In the genomic region with DNA sequence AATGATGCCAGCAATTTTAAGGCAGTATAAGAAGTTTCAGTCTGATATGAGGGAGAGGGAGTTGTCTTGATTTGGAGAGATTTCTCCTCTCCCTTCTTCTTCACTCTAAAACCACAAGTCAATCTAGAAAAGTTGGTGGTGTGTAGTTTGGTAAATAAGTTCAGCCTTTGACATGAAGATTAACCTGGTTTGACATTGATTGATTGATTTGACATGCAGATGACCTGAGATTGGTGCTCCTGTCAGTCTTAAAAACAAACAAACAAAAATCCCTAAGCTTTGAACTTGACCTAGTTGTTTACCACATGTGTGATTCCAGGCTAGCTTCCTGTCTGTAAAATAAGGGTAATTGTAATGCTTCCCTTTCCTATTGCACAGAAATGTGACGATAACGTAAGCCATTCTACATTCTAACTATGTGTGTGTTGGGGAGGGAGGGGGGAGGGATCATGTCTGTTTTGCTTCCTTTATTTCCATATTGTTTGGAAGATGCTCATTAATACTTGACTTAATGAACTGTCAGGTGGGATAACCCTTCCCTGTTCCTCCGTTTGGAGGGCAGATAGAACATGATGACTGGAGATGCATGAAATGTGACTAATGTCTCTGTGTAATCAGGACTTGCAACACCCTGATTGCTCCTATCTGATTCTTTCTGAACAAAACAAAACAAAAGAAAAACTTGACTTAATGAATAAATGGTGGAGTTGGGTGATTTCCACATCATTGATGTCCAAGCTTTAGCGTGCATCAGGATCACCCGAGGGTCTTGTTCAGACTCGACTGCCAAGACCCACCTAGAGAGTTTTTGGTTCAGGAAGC, we compare ENCODE assay signal across 8 cellular contexts.
DNase-seq lines count a peak whose midpoint lies in the region; ATAC-seq, FAIRE-seq and TF ChIP-seq lines count a peak whose summit lies in the region.

No MANE protein-coding gene starts in this region.

- H3K4me3 ChIP-seq in CD4-positive, alpha-beta memory T cell (ENCODE audit: low read length in 2 of 2): peak overlapping the region in 1 of 2 donors; percentile 42
- H3K4me3 ChIP-seq in NB4 (ENCODE audit: low read depth, low read length): no peak overlapping the region
- H3K4me3 ChIP-seq in cardiac fibroblast (replicated peaks in 1 of 2; ENCODE audit: low read depth in 2 of 2, low read length in 2 of 2): peak overlapping the region in 1 of 2 donors; percentile 21
- no peak overlapping the region for H3K4me3 ChIP-seq in small intestine (ENCODE audit: low read depth in 1 of 2, low read length in 2 of 2)

- CTCF ChIA-PET in CD4-positive, alpha-beta memory T cell (lab: Charles Lee; ENCODE audit: partially characterized antibody): interaction anchor here (0.6 to 5.7 kb wide), 20 partner anchors 9 to 275 kb away, joined by 3 to 62 read pairs (median 4); no protein-coding TSS in a partner anchor

- no peaks in the 10 kb centered on the region for H3K27me3 Mint-ChIP-seq in CD4-positive, alpha-beta memory T cell
- H3K27me3 Mint-ChIP-seq in natural killer cell treated with Interleukin-12 subunit alpha and Interleukin-12 subunit beta and Interleukin-15 and Interleukin-18, amount 100 ng/mL, for 72 hours: peaks cover 6 to 16% of the 10 kb centered on the region in 2 donors

- TF ChIP-seq CTCF in NB4 (IDR thresholded peaks at IDR 0.05; ENCODE audit: low read depth, low read length) (no peak), cardiac fibroblast (IDR thresholded peaks at IDR 0.05; ENCODE audit: low read depth, low read length) (no peak)

- POLR2A ChIA-PET in CD4-positive, alpha-beta memory T cell (lab: Charles Lee; ENCODE audit: partially characterized antibody): interaction anchor here (0.9 to 1.7 kb wide), 5 partner anchors 10 to 231 kb away, joined by 3 to 6 read pairs (median 4); no protein-coding TSS in a partner anchor

- peaks cover 46% of the 10 kb centered on the region for H3K4me1 ChIP-seq in CD4-positive, alpha-beta memory T cell (ENCODE audit: insufficient read depth, low read length)
- no peaks in the 10 kb centered on the region for H3K4me1 ChIP-seq in small intestine (ENCODE audit: control insufficient read depth in 2 of 2, insufficient read depth in 1 of 2, low read depth in 1 of 2, low read length in 1 of 2)

- H3K36me3 ChIP-seq in CD4-positive, alpha-beta memory T cell (ENCODE audit: insufficient read depth, low read length): no peaks in the 10 kb centered on the region
- H3K36me3 ChIP-seq in small intestine (ENCODE audit: control insufficient read depth in 2 of 2, insufficient read depth in 2 of 2, low read length in 2 of 2): no peaks in the 10 kb centered on the region

- peak overlapping the region; percentile 69 to 84 (median 74) for H3K4me3 Mint-ChIP-seq in CD4-positive, alpha-beta memory T cell
- H3K4me3 Mint-ChIP-seq in natural killer cell treated with Interleukin-12 subunit alpha and Interleukin-12 subunit beta and Interleukin-15 and Interleukin-18, amount 100 ng/mL, for 72 hours: peak overlapping the region; percentile 59

- no peaks in the 10 kb centered on the region for H3K9me3 ChIP-seq in CD4-positive, alpha-beta memory T cell (ENCODE audit: control insufficient read depth in 1 of 2, low read length in 2 of 2)
- H3K9me3 ChIP-seq in small intestine (ENCODE audit: control insufficient read depth, low read depth): no peaks in the 10 kb centered on the region

- H3K4me1 Mint-ChIP-seq in CD4-positive, alpha-beta memory T cell: peaks cover 27 to 47% (median 37%) of the 10 kb centered on the region in 4 donors
- H3K4me1 Mint-ChIP-seq in natural killer cell treated with Interleukin-12 subunit alpha and Interleukin-12 subunit beta and Interleukin-15 and Interleukin-18, amount 100 ng/mL, for 72 hours (ENCODE audit: low read depth in 2 of 2): peaks cover 41% of the 10 kb centered on the region in 2 donors

- peak overlapping the region; percentile 75 to 89 (median 83) for H3K27ac Mint-ChIP-seq in CD4-positive, alpha-beta memory T cell
- H3K27ac Mint-ChIP-seq in natural killer cell treated with Interleukin-12 subunit alpha and Interleukin-12 subunit beta and Interleukin-15 and Interleukin-18, amount 100 ng/mL, for 72 hours: peak overlapping the region in 1 of 2 donors; percentile 74

- no peaks in the 10 kb centered on the region for H3K9me3 Mint-ChIP-seq in CD4-positive, alpha-beta memory T cell
- no peaks in the 10 kb centered on the region for H3K9me3 Mint-ChIP-seq in natural killer cell treated with Interleukin-12 subunit alpha and Interleukin-12 subunit beta and Interleukin-15 and Interleukin-18, amount 100 ng/mL, for 72 hours

- ATAC-seq in natural killer cell treated with Interleukin-12 subunit alpha and Interleukin-12 subunit beta and Interleukin-15 and Interleukin-18, amount 100 ng/mL, for 72 hours: no peak
- ATAC-seq in HG03565 (IDR thresholded peaks at IDR 0.05; ENCODE audit: unreplicated experiment): no peak

- 19 to 27% (median 26%) methylated on average over 6 of the region's 6 CpGs for WGBS in small intestine, 3 donors

- no peak for FAIRE-seq in small intestine (lab: Jason Lieb, UNC)

- no peaks in the 10 kb centered on the region for H3K36me3 Mint-ChIP-seq in CD4-positive, alpha-beta memory T cell
- no peaks in the 10 kb centered on the region for H3K36me3 Mint-ChIP-seq in natural killer cell treated with Interleukin-12 subunit alpha and Interleukin-12 subunit beta and Interleukin-15 and Interleukin-18, amount 100 ng/mL, for 72 hours

- peak overlapping the region; percentile 51 for H3K27ac ChIP-seq in CD4-positive, alpha-beta memory T cell (ENCODE audit: low read depth, low read length)
- no peak overlapping the region for H3K27ac ChIP-seq in small intestine (ENCODE audit: low read depth in 1 of 2, low read length in 1 of 2)

- intact Hi-C loops in CD4-positive, alpha-beta memory T cell (cut with micrococcal nuclease): loop anchor here (1.0 to 5.0 kb wide), 4 partner anchors 56 to 239 kb away; a partner anchor contains a TSS

- H3K27me3 ChIP-seq in CD4-positive, alpha-beta memory T cell (ENCODE audit: insufficient read depth, low read length): no peaks in the 10 kb centered on the region
- peaks cover 0 to 1% of the 10 kb centered on the region in 2 donors for H3K27me3 ChIP-seq in small intestine (ENCODE audit: control insufficient read depth in 2 of 2, insufficient read depth in 2 of 2, low read length in 2 of 2)

- no peak for TF ChIP-seq POLR2A in NB4 (IDR thresholded peaks at IDR 0.05; ENCODE audit: extremely low read depth, insufficient read length)

- DNase-seq in CD4-positive, alpha-beta memory T cell: peak in 4 of 5 donors; percentile 23 to 36 (median 30)
- DNase-seq in NB4 (ENCODE audit: low read depth) (peak; percentile 72), cardiac fibroblast (ENCODE audit: low read depth in 2 of 2) (peak; percentile 43 to 64), small intestine (no peak), SHP77 (lab: John Stamatoyannopoulos, UW) (no peak)
- no peak for DNase-seq in natural killer cell treated with Interleukin-12 subunit alpha and Interleukin-12 subunit beta and Interleukin-15 and Interleukin-18, amount 100 ng/mL, for 72 hours (ENCODE audit: low spot score)
- no peak for DNase-seq in stimulated activated CD4-positive, alpha-beta T cell treated with anti-CD3 and anti-CD28 coated beads, Interleukin-4, amount 100 ng/mL, for 4 hours

Comparison
In these comparisons a context has a peak if more than half of its experiments do, and no peak if none do; other contexts are left out.
1. DNase-seq: peak in CD4-positive, alpha-beta memory T cell (4 of 5), NB4 (single experiment) and cardiac fibroblast (2 of 2); none in natural killer cell treated with Interleukin-12 subunit alpha and Interleukin-12 subunit beta and Interleukin-15 and Interleukin-18, amount 100 ng/mL, for 72 hours (single experiment), small intestine (single experiment), SHP77 (0 of 2) and stimulated activated CD4-positive, alpha-beta T cell treated with anti-CD3 and anti-CD28 coated beads, Interleukin-4, amount 100 ng/mL, for 4 hours (0 of 2).